12 cellular contexts compared by ENCODE assay signal in the genomic region with DNA sequence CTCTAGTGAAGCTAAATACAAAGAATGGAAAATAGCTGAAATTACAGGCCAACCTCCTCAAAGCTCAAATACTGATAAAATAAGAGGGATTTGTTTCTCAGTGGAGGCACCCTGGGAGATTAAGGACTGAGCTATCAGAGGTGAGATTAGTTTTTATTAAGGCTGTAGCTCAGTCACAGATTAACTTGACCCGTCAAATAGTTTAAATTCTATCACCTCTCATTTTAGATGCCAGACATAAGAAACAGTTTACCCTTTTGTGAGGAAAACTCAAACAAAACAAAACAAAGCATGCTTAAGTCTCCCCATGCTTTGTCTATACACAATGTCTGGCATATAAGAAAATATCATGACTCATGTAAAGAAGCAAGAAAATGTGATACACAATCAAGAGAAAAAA.
"Had no signal": no experiment of that assay in that cellular context is flagged by ENCODE, and none has a peak within 500 bp of the region (broad histone marks: within the 10 kb centered on the region; RNA-seq: fewer than 3 reads in every experiment).

No MANE protein-coding gene starts in this region.

- H3K27ac ChIP-seq: cardiac muscle cell, colonic mucosa, left lung, thyroid gland had no signal

- FAIRE-seq: urothelium cell line had no signal

- H3K36me3 ChIP-seq: cardiac muscle cell, colonic mucosa, left lung, thyroid gland had no signal

- H3K9me3 ChIP-seq: colonic mucosa, thyroid gland had no signal

- DNase-seq: activated CD4-positive, alpha-beta T cell treated with anti-CD3 and anti-CD28 coated beads, Interleukin-2, amount 50 U/mL, for 4 hours; activated T-cell treated with anti-CD3 and anti-CD28 coated beads, Interleukin-2, amount 50 U/mL, for 1 hour; colonic mucosa; effector memory CD4-positive, alpha-beta T cell; erythroblast; glutamatergic neuron; left lung; thyroid gland had no signal

- H3K27me3 ChIP-seq: cardiac muscle cell, colonic mucosa, left lung, thyroid gland had no signal

- ATAC-seq: activated CD4-positive, CD25-positive, alpha-beta regulatory T cell treated with anti-CD3 and anti-CD28 coated beads, Interleukin-2, amount 50 U/mL, for 24 hours; activated naive CD4-positive, alpha-beta T cell treated with anti-CD3 and anti-CD28 coated beads, Interleukin-2, amount 50 U/mL, for 72 hours; left lung had no signal

- H3K4me1 ChIP-seq: colonic mucosa, left lung, thyroid gland had no signal

- H3K4me3 ChIP-seq: cardiac muscle cell, colonic mucosa, left lung, thyroid gland had no signal
